ENCODE assay signal across 1 cellular context in the genomic region with DNA sequence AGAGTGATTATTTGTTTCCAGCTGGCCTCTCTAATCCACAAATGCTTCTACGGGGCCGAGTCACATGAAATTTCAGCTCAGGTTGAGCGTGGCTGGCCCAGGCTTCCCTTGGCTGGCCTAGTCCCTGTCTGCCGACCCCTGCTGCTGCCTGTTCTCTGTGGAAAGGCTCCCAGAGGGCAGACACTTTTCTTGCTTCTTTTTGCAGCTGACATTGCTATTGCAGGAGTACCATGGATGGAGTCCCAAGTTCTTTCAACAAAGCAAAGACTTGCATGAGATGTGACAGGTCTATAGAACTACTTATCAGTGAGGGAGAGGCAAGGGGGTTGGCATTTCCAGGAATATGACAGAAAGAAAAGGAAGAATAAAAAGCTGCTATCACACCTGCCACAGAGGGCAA.
TF ChIP-seq lines count a peak whose summit lies in the region.

No MANE protein-coding gene starts in this region.

TF ChIP-seq in GM23338, 12 proteins besides CTCF, POLR2A, EP300 and RAD21 (continued from another document):
- TF ChIP-seq, protein P1, sequence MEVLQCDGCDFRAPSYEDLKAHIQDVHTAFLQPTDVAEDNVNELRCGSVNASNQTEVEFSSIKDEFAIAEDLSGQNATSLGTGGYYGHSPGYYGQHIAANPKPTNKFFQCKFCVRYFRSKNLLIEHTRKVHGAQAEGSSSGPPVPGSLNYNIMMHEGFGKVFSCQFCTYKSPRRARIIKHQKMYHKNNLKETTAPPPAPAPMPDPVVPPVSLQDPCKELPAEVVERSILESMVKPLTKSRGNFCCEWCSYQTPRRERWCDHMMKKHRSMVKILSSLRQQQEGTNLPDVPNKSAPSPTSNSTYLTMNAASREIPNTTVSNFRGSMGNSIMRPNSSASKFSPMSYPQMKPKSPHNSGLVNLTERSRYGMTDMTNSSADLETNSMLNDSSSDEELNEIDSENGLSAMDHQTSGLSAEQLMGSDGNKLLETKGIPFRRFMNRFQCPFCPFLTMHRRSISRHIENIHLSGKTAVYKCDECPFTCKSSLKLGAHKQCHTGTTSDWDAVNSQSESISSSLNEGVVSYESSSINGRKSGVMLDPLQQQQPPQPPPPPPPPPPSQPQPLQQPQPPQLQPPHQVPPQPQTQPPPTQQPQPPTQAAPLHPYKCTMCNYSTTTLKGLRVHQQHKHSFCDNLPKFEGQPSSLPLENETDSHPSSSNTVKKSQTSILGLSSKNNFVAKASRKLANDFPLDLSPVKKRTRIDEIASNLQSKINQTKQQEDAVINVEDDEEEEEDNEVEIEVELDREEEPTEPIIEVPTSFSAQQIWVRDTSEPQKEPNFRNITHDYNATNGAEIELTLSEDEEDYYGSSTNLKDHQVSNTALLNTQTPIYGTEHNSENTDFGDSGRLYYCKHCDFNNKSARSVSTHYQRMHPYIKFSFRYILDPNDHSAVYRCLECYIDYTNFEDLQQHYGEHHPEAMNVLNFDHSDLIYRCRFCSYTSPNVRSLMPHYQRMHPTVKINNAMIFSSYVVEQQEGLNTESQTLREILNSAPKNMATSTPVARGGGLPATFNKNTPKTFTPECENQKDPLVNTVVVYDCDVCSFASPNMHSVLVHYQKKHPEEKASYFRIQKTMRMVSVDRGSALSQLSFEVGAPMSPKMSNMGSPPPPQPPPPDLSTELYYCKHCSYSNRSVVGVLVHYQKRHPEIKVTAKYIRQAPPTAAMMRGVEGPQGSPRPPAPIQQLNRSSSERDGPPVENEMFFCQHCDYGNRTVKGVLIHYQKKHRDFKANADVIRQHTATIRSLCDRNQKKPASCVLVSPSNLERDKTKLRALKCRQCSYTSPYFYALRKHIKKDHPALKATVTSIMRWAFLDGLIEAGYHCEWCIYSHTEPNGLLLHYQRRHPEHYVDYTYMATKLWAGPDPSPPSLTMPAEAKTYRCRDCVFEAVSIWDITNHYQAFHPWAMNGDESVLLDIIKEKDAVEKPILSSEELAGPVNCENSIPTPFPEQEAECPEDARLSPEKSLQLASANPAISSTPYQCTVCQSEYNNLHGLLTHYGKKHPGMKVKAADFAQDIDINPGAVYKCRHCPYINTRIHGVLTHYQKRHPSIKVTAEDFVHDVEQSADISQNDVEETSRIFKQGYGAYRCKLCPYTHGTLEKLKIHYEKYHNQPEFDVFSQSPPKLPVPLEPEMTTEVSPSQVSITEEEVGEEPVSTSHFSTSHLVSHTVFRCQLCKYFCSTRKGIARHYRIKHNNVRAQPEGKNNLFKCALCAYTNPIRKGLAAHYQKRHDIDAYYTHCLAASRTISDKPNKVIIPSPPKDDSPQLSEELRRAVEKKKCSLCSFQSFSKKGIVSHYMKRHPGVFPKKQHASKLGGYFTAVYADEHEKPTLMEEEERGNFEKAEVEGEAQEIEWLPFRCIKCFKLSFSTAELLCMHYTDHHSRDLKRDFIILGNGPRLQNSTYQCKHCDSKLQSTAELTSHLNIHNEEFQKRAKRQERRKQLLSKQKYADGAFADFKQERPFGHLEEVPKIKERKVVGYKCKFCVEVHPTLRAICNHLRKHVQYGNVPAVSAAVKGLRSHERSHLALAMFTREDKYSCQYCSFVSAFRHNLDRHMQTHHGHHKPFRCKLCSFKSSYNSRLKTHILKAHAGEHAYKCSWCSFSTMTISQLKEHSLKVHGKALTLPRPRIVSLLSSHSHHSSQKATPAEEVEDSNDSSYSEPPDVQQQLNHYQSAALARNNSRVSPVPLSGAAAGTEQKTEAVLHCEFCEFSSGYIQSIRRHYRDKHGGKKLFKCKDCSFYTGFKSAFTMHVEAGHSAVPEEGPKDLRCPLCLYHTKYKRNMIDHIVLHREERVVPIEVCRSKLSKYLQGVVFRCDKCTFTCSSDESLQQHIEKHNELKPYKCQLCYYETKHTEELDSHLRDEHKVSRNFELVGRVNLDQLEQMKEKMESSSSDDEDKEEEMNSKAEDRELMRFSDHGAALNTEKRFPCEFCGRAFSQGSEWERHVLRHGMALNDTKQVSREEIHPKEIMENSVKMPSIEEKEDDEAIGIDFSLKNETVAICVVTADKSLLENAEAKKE (CRISPR knock-in tag; IDR thresholded peaks at IDR 0.05) = no peak
- TF ChIP-seq, protein P2, sequence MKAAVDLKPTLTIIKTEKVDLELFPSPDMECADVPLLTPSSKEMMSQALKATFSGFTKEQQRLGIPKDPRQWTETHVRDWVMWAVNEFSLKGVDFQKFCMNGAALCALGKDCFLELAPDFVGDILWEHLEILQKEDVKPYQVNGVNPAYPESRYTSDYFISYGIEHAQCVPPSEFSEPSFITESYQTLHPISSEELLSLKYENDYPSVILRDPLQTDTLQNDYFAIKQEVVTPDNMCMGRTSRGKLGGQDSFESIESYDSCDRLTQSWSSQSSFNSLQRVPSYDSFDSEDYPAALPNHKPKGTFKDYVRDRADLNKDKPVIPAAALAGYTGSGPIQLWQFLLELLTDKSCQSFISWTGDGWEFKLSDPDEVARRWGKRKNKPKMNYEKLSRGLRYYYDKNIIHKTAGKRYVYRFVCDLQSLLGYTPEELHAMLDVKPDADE (IDR thresholded peaks at IDR 0.05) = no peak
- TF ChIP-seq EZH2phosphoT487 (IDR thresholded peaks at IDR 0.05; ENCODE audit: unreplicated experiment) (no peak), POLR2AphosphoS5 (IDR thresholded peaks at IDR 0.05; ENCODE audit: low read depth) (no peak), ZNF331 (CRISPR knock-in tag; IDR thresholded peaks at IDR 0.05; ENCODE audit: low read depth) (no peak), STAT1 (IDR thresholded peaks at IDR 0.05; ENCODE audit: unreplicated experiment) (no peak)
- TF ChIP-seq, protein P3, sequence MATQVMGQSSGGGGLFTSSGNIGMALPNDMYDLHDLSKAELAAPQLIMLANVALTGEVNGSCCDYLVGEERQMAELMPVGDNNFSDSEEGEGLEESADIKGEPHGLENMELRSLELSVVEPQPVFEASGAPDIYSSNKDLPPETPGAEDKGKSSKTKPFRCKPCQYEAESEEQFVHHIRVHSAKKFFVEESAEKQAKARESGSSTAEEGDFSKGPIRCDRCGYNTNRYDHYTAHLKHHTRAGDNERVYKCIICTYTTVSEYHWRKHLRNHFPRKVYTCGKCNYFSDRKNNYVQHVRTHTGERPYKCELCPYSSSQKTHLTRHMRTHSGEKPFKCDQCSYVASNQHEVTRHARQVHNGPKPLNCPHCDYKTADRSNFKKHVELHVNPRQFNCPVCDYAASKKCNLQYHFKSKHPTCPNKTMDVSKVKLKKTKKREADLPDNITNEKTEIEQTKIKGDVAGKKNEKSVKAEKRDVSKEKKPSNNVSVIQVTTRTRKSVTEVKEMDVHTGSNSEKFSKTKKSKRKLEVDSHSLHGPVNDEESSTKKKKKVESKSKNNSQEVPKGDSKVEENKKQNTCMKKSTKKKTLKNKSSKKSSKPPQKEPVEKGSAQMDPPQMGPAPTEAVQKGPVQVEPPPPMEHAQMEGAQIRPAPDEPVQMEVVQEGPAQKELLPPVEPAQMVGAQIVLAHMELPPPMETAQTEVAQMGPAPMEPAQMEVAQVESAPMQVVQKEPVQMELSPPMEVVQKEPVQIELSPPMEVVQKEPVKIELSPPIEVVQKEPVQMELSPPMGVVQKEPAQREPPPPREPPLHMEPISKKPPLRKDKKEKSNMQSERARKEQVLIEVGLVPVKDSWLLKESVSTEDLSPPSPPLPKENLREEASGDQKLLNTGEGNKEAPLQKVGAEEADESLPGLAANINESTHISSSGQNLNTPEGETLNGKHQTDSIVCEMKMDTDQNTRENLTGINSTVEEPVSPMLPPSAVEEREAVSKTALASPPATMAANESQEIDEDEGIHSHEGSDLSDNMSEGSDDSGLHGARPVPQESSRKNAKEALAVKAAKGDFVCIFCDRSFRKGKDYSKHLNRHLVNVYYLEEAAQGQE (IDR thresholded peaks at IDR 0.05; ENCODE audit: unreplicated experiment) = no peak
